15 cellular contexts compared by ENCODE assay signal in the genomic region with DNA sequence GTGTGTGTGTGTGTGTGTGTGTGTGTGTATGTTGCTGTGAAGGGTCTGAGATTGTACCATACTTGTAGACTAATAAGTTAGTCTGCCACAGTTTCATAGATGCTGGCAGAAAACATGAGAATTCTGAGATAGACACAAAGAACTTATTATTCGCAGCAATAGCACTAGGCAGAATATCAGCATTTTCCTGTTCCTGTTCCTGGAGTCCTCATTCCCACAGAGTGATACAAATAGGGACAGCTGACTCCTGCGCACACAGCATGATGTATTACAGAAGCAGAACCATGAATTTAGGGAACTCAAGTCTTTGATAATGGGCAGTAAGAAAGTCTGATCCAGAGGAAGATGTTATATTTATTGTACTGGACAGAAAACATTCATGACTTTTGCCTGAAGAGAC.
"Had no signal": no experiment of that assay in that cellular context is flagged by ENCODE, and none has a peak within 500 bp of the region (broad histone marks: within the 10 kb centered on the region; RNA-seq: fewer than 3 reads in every experiment).

No MANE protein-coding gene starts in this region.

- ATAC-seq: effector memory CD8-positive, alpha-beta T cell; foreskin keratinocyte; natural killer cell treated with Interleukin-12 subunit alpha and Interleukin-12 subunit beta and Interleukin-15 and Interleukin-18, amount 100 ng/mL, for 72 hours; pancreas; right lobe of liver had no signal

- H3K27me3 ChIP-seq: foreskin keratinocyte, heart right ventricle, pancreas, right lobe of liver, stomach had no signal

- DNase-seq: effector memory CD8-positive, alpha-beta T cell; erythroblast; foreskin keratinocyte; heart right ventricle; hypothalamus; kidney glomerular epithelial cell; occipital lobe; pancreas; right lobe of liver; stimulated activated CD4-positive, alpha-beta T cell treated with anti-CD3 and anti-CD28 coated beads, Interleukin-2, amount 100 ng/mL, for 24 hours; stimulated activated CD4-positive, alpha-beta T cell treated with anti-CD3 and anti-CD28 coated beads, Interleukin-4, amount 100 ng/mL, for 4 hours; stimulated activated naive CD4-positive, alpha-beta T cell; stomach had no signal

- H3K9me3 ChIP-seq: pancreas, prostate gland, right lobe of liver had no signal

- H3K4me1 ChIP-seq: foreskin keratinocyte, heart right ventricle, pancreas, prostate gland, right lobe of liver, stomach had no signal

- H3K27ac ChIP-seq: foreskin keratinocyte, heart right ventricle, pancreas, prostate gland, right lobe of liver, stomach had no signal

- H3K4me3 ChIP-seq: heart right ventricle, pancreas, prostate gland, right lobe of liver, stomach had no signal
